In genomic region chr2:64144057-64145013, GRCh38 we compare ENCODE assay signal across 7 cellular contexts. TPM values are rescaled to one million over a fixed set of nuclear protein-coding genes. Genes with fewer than 3 reads are reported as not detected.
DNase-seq lines count a peak whose midpoint lies in the region; ATAC-seq, FAIRE-seq and TF ChIP-seq lines count a peak whose summit lies in the region.

PELI1 (minus strand) TSS chr2:64144420; CDS start chr2:64108310, 36,110 bp downstream.

- H3K9me3 ChIP-seq in astrocyte (ENCODE audit: insufficient read depth, low read depth, low read length): no peaks in the 10 kb centered on the region
- H3K9me3 ChIP-seq in hepatocyte (ENCODE audit: low read depth): no peaks in the 10 kb centered on the region

- H3K4me2 ChIP-seq in astrocyte (ENCODE audit: low read length): peak within 1 kb of the TSS; percentile 83
- peak within 1 kb of the TSS; percentile 74 for H3K4me2 ChIP-seq in hepatocyte

- H3K36me3 Mint-ChIP-seq in astrocyte (ENCODE audit: low read depth, unreplicated experiment): no peaks in the 10 kb centered on the region

- H3K4me1 Mint-ChIP-seq in astrocyte (ENCODE audit: low read depth, unreplicated experiment): peaks cover 22% of the 10 kb centered on the region

- H3K27ac Mint-ChIP-seq in astrocyte (ENCODE audit: unreplicated experiment): peak within 1 kb of the TSS; percentile 87

- TF ChIP-seq CTCF in astrocyte (IDR thresholded peaks at IDR 0.05; ENCODE audit: insufficient read depth, low read depth, low read length): no peak
- TF ChIP-seq CTCF in hepatocyte (IDR thresholded peaks at IDR 0.05; ENCODE audit: poor library complexity): peak; percentile 34

- H3K27ac ChIP-seq in astrocyte (ENCODE audit: low read depth, low read length) (peak within 1 kb of the TSS; percentile 84), hepatocyte (peak within 1 kb of the TSS; percentile 94)

- H3K27me3 Mint-ChIP-seq in astrocyte (ENCODE audit: low read depth, unreplicated experiment): no peaks in the 10 kb centered on the region

- peaks cover 11% of the 10 kb centered on the region for H4K20me1 ChIP-seq in astrocyte (ENCODE audit: insufficient read depth, low read length)
- peaks cover 26% of the 10 kb centered on the region for H4K20me1 ChIP-seq in hepatocyte (ENCODE audit: insufficient read depth, poor library complexity, severe bottlenecking)

- no peaks in the 10 kb centered on the region for H3K27me3 ChIP-seq in astrocyte (ENCODE audit: insufficient read depth, low read length)
- H3K27me3 ChIP-seq in hepatocyte: no peaks in the 10 kb centered on the region

- H3K9ac ChIP-seq in astrocyte (ENCODE audit: low read length): peak within 1 kb of the TSS; percentile 88

- no peaks in the 10 kb centered on the region for H3K9me2 ChIP-seq in hepatocyte (replicated peaks; ENCODE audit: insufficient read depth)

- H3K4me3 Mint-ChIP-seq in astrocyte (ENCODE audit: unreplicated experiment): peak within 1 kb of the TSS; percentile 97

- peak within 1 kb of the TSS; percentile 85 for H3K4me3 ChIP-seq in astrocyte (ENCODE audit: insufficient read depth, low read depth, low read length)
- peak within 1 kb of the TSS; percentile 74 for H3K4me3 ChIP-seq in hepatocyte

- WGBS in hepatocyte (ENCODE audit: low lambda C conversion rate, missing lambda C conversion rate): 6% methylated on average over 59 of the region's 68 CpGs

- H3K36me3 ChIP-seq in astrocyte (ENCODE audit: insufficient read depth, low read length): no peaks in the 10 kb centered on the region
- H3K36me3 ChIP-seq in hepatocyte (replicated peaks; ENCODE audit: insufficient read depth, low read depth): no peaks in the 10 kb centered on the region

- DNase-seq in GM18507 (ENCODE audit: extremely low spot score, insufficient read length, low read depth): peak; percentile 81
- peak; percentile 94 for DNase-seq in NCI-H2029 (lab: John Stamatoyannopoulos, UW)
- DNase-seq in T-helper 22 cell (ENCODE audit: low read depth): peak; percentile 91
- DNase-seq in astrocyte (ENCODE audit: low read depth): peak; percentile 95
- DNase-seq in hepatocyte (ENCODE audit: low spot score): peak; percentile 98
- peak; percentile 96 for DNase-seq in retina

- H2AFZ ChIP-seq in astrocyte (ENCODE audit: low read depth, low read length): peak within 1 kb of the TSS; percentile 84
- H2AFZ ChIP-seq in hepatocyte: peak within 1 kb of the TSS; percentile 27

- peaks cover 4% of the 10 kb centered on the region for H3K4me1 ChIP-seq in astrocyte (ENCODE audit: insufficient read depth, low read length)
- peaks cover 11% of the 10 kb centered on the region for H3K4me1 ChIP-seq in hepatocyte (ENCODE audit: insufficient read depth)

- H3K79me2 ChIP-seq in astrocyte (ENCODE audit: insufficient read depth, low read length) (peaks cover 41% of the 10 kb centered on the region), hepatocyte (peaks cover 43% of the 10 kb centered on the region)

- peak; percentile 81 for ATAC-seq in HG02981 (IDR thresholded peaks at IDR 0.05; ENCODE audit: unreplicated experiment)

- H3K9me3 Mint-ChIP-seq in astrocyte (ENCODE audit: unreplicated experiment): no peaks in the 10 kb centered on the region

- FAIRE-seq in GM18507 (lab: Jason Lieb, UNC) (peak; percentile 98), astrocyte (lab: Jason Lieb, UNC) (no peak)

RNA-seq across cellular contexts. Expression of gene PELI1, which starts in this region (rescaled TPM):
- total RNA-seq in astrocyte (23.1 and 23.8 TPM in 2 replicates), hepatocyte (60.0 and 62.9 TPM in 2 replicates)
- polyA plus RNA-seq in hepatocyte: 30.5 and 32.6 TPM in 2 replicates

Comparison
In these comparisons a context has a peak if more than half of its experiments do, and no peak if none do; other contexts are left out.
1. Peak in every context shown above with its lines: DNase-seq, ATAC-seq, H3K4me3 ChIP-seq and H3K27ac ChIP-seq.